ENCODE assay signal across 9 cellular contexts in the genomic region with DNA sequence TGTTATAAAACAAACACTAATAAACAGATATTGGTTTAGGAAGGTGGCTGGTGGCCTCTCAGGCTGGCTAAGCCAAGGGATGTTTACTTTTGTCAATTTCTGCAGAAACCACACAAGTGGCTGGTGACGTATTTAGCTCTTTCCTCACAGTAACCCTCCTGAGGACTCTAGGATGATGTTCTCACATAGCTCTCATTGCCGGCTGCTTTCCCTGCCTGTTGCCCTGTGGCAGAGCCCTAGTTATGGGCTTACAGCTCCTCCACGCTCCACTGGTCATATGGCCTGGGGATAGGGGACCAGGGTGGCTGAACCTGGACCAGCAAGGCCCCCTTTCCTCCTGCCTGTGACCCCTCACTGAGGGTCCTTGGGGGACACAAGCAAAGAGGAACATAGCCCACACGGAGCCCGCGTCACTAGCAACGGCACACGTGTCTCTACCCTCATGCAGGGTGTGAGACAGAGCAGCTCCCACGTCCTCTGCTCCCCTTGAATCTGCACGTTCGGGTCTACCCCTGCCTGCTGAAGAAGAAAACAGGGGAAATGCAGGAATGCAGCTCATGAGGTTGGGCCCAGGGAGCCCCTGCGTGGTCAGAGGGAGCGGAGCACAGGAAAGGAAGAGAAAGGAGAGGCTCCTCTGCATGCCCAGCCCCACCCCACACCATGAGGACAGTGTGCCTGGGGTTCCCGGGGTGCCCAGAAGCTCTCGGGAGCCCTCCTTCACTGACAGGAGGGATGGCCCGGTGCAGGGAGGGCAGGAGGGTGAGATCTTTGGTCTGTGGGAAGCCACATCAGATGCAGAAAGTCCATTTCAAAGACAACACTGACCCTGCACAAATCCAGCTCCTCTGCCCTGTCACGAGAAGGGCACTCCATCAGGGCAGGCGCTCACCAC. TPM values are rescaled to one million over a fixed set of nuclear protein-coding genes. Genes with fewer than 3 reads are reported as not detected.
DNase-seq lines count a peak whose midpoint lies in the region; ATAC-seq, FAIRE-seq and TF ChIP-seq lines count a peak whose summit lies in the region.
"Had no signal": no experiment of that assay in that cellular context is flagged by ENCODE, and none has a peak within 500 bp of the region (broad histone marks: within the 10 kb centered on the region; RNA-seq: fewer than 3 reads in every experiment).

No MANE protein-coding gene starts in this region.

- H3K27ac ChIP-seq in pancreas (no peak overlapping the region), tibial artery (no peak overlapping the region)

- no peak for FAIRE-seq in pancreas (lab: Jason Lieb, UNC)

- H3K36me3 ChIP-seq in pancreas (no peaks in the 10 kb centered on the region), tibial artery (no peaks in the 10 kb centered on the region)

- TF ChIP-seq CTCF in fibroblast of pulmonary artery (IDR thresholded peaks at IDR 0.05; ENCODE audit: low read length, missing control alignments) (no peak), pancreas (IDR thresholded peaks at IDR 0.05) (no peak), tibial artery (IDR thresholded peaks at IDR 0.05) (no peak)

- H3K4me3 ChIP-seq in fibroblast of pulmonary artery (replicated peaks; ENCODE audit: low read depth, low read length), result no peak overlapping the region
- H3K4me3 ChIP-seq in pancreas, result no peak overlapping the region
- H3K4me3 ChIP-seq in tibial artery, result no peak overlapping the region

- 84 to 86% methylated on average over 18 of the region's 18 CpGs for WGBS in pancreas, 2 donors

- intact Hi-C loops in pancreas (cut with DNase I), result no loop called here
- intact Hi-C loops in tibial artery (cut with DNase I; ENCODE audit: low total_unique reads), result no loop called here

- H3K9me3 ChIP-seq in pancreas (no peaks in the 10 kb centered on the region), tibial artery (peaks cover 0 to 9% (median 8%) of the 10 kb centered on the region in 3 donors)

- H3K4me1 ChIP-seq in pancreas (no peaks in the 10 kb centered on the region), tibial artery (peaks cover 0 to 9% (median 0%) of the 10 kb centered on the region in 4 donors)

- DNase-seq in ELF-1 (ENCODE audit: low read depth, low spot score) (peak; percentile 42), fibroblast of pulmonary artery (ENCODE audit: low read depth) (peak; percentile 39), pancreas (no peak), NCI-H69 (lab: John Stamatoyannopoulos, UW) (no peak), DMS 273 treated with DMSO at 0.1 percent for 48 hours (lab: John Stamatoyannopoulos, UW) (no peak), tibial artery (no peak)
- DNase-seq: activated CD8-positive, alpha-beta memory T cell treated with anti-CD3 and anti-CD28 coated beads, Interleukin-2, amount 50 U/mL, for 4 hours had no signal

- ATAC-seq in pancreas, result peak; percentile 12 to 67 (median 39)
- no peak for ATAC-seq in GM19455 (IDR thresholded peaks at IDR 0.05; ENCODE audit: unreplicated experiment)

- H3K27me3 ChIP-seq in pancreas, result no peaks in the 10 kb centered on the region
- no peaks in the 10 kb centered on the region for H3K27me3 ChIP-seq in tibial artery

TF ChIP-seq in PFSK-1, 5 proteins besides CTCF, POLR2A, EP300 and RAD21:
- TF ChIP-seq TAF1 (IDR thresholded peaks at IDR 0.05; ENCODE audit: borderline replicate concordance, insufficient read depth, low read length) (no peak), FOXP2 (optimal IDR thresholded peaks at IDR 0.05; ENCODE audit: borderline replicate concordance, extremely low read depth, extremely low read length, insufficient read depth) (peak; percentile 32), POLR2AphosphoS5 (IDR thresholded peaks at IDR 0.05; ENCODE audit: low read depth, low read length) (no peak), SIN3A (IDR thresholded peaks at IDR 0.05; ENCODE audit: borderline replicate concordance, insufficient read depth, low read length) (no peak)
- TF ChIP-seq, protein P1, sequence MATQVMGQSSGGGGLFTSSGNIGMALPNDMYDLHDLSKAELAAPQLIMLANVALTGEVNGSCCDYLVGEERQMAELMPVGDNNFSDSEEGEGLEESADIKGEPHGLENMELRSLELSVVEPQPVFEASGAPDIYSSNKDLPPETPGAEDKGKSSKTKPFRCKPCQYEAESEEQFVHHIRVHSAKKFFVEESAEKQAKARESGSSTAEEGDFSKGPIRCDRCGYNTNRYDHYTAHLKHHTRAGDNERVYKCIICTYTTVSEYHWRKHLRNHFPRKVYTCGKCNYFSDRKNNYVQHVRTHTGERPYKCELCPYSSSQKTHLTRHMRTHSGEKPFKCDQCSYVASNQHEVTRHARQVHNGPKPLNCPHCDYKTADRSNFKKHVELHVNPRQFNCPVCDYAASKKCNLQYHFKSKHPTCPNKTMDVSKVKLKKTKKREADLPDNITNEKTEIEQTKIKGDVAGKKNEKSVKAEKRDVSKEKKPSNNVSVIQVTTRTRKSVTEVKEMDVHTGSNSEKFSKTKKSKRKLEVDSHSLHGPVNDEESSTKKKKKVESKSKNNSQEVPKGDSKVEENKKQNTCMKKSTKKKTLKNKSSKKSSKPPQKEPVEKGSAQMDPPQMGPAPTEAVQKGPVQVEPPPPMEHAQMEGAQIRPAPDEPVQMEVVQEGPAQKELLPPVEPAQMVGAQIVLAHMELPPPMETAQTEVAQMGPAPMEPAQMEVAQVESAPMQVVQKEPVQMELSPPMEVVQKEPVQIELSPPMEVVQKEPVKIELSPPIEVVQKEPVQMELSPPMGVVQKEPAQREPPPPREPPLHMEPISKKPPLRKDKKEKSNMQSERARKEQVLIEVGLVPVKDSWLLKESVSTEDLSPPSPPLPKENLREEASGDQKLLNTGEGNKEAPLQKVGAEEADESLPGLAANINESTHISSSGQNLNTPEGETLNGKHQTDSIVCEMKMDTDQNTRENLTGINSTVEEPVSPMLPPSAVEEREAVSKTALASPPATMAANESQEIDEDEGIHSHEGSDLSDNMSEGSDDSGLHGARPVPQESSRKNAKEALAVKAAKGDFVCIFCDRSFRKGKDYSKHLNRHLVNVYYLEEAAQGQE (IDR thresholded peaks at IDR 0.05; ENCODE audit: insufficient read depth in 1 of 2, low read depth in 2 of 2, low read length in 2 of 2), result no peak

RNA-seq across cellular contexts. Expression of a gene that starts 13.9 kb away (rescaled TPM):
- not detected for polyA plus RNA-seq in PFSK-1 (2012; ENCODE audit: insufficient read length, low read depth)
- 1 to 10 TPM in 4 of 6 donors, under 1 TPM in 2; 0.72 to 3.1 (median 1.6) TPM for total RNA-seq in pancreas
- under 1 TPM; 0.33 to 0.49 TPM for polyA plus RNA-seq in pancreas

RNA-seq across cellular contexts. Expression of a gene that starts 54.4 kb away (rescaled TPM):
- 84.7 TPM for polyA plus RNA-seq in PFSK-1 (2012; ENCODE audit: insufficient read length, low read depth)
- 10 to 100 TPM; 17.3 to 95.4 (median 23.6) TPM for total RNA-seq in pancreas
- polyA plus RNA-seq in pancreas, result 10 to 100 TPM in 1 of 2 donors, 1 to 10 TPM in 1; 7.9 to 11.2 TPM

Comparison
In these comparisons a context has a peak if more than half of its experiments do, and no peak if none do; other contexts are left out.
1. DNase-seq: peak in ELF-1 (single experiment) and fibroblast of pulmonary artery (single experiment); none in pancreas (0 of 6), NCI-H69 (single experiment), DMS 273 treated with DMSO at 0.1 percent for 48 hours (single experiment) and tibial artery (0 of 2).